8 cellular contexts compared by ENCODE assay signal in the genomic region with DNA sequence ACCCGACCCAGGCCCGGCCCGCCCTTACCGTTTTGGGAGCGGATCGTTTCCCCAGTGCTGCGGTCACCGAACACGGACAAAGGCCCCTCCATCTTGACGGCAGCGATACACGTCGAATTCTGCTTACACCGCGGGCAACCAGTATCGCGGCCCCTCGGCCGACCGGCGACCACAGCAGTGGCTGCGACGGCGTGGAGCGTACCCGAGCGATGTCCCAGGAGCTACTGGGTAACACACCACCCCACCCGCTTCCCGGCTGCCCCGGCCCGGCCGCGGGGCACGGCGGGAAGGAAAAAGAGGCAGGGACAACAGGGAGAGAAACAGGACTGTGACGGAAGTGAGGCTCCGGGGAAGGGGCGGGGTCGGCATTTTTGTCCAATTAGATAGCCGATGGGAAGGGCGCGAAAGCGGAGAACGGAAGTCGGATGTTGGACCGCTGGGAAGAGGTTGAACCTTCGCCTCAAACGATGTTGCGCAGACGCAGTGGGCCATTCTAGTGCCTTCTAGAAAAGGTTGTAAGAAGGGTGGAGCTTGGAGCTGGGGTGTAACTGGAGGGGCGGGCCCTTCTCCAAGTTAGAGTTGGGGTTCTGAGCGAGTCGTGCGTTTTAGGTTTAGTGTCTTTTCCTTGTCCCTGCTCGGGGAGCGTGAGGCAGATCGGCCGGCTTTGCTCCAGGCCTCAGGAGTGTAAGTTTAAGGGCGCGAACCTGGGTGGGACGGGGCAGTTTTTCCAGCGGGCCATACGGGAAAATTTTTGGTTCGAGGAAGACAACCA. TPM values are rescaled to one million over a fixed set of nuclear protein-coding genes. Genes with fewer than 3 reads are reported as not detected.
A peak's percentile ranks its signal among the peaks of the same experiment; 100 is the strongest.
DNase-seq lines count a peak whose midpoint lies in the region; ATAC-seq, FAIRE-seq and TF ChIP-seq lines count a peak whose summit lies in the region.

A gene (minus strand): TSS at position 226 of the 772 bp plus-strand sequence. CDS start 134 bp downstream, at position 92.

- H3K9me3 ChIP-seq in HepG2 (ENCODE audit: low read length) = no peaks in the 10 kb centered on the region

- ATAC-seq in GM19438 (IDR thresholded peaks at IDR 0.05; ENCODE audit: low read depth, unreplicated experiment) (peak; percentile 73), HG03575 (IDR thresholded peaks at IDR 0.05; ENCODE audit: extremely low read depth, insufficient number of reproducible peaks, low FRiP score, unreplicated experiment) (peak; percentile 53), HepG2 (peak; percentile 87)

- intact Hi-C loops in activated CD4-positive, alpha-beta memory T cell treated with anti-CD3 and anti-CD28 coated beads for 36 hours (cut with micrococcal nuclease) = loop anchor here (1.0 to 5.0 kb wide), 7 partner anchors 27 to 673 kb away; a partner anchor contains a TSS
- intact Hi-C loops in HepG2 (cut with micrococcal nuclease; ENCODE audit: unreplicated experiment) = loop anchor here (1.0 to 5.0 kb wide), 5 partner anchors 17 to 98 kb away; a partner anchor contains a TSS

- peak within 1 kb of the TSS; percentile 96 for H3K4me3 Mint-ChIP-seq in activated CD4-positive, alpha-beta memory T cell treated with anti-CD3 and anti-CD28 coated beads for 36 hours

- peak within 1 kb of the TSS; percentile 91 to 94 (median 93) for H3K4me3 ChIP-seq in HepG2 (replicated peaks in 1 of 3; ENCODE audit: insufficient read depth in 1 of 3, low read depth in 2 of 3, low read length in 3 of 3)

- peak within 1 kb of the TSS; percentile 55 for H2AFZ ChIP-seq in HepG2 (ENCODE audit: low read length)

- H3K36me3 Mint-ChIP-seq in activated CD4-positive, alpha-beta memory T cell treated with anti-CD3 and anti-CD28 coated beads for 36 hours = peaks cover 73% of the 10 kb centered on the region

- no TSS peak for BruUV-seq in HepG2 (replicated peaks; lab: Mats Ljungman, UMichigan)

- DNase-seq in CD1c-positive myeloid dendritic cell (ENCODE audit: extremely low spot score) = peak; percentile 100
- peak; percentile 99 for DNase-seq in NCI-H82 treated with DMSO at 0.1 percent for 48 hours (lab: John Stamatoyannopoulos, UW; ENCODE audit: unreplicated experiment)
- DNase-seq in activated CD4-positive, alpha-beta memory T cell treated with anti-CD3 and anti-CD28 coated beads for 36 hours = peak; percentile 100
- DNase-seq in dermis microvascular lymphatic vessel endothelial cell (ENCODE audit: low read depth in 2 of 2) = peak; percentile 99 to 100
- peak; percentile 100 for DNase-seq in HepG2 (ENCODE audit: low spot score)
- DNase-seq in stimulated activated CD4-positive, alpha-beta T cell treated with anti-CD3 and anti-CD28 coated beads, Interleukin-4, amount 100 ng/mL, for 1 hour = peak; percentile 99

- no peaks in the 10 kb centered on the region; a peak in 1 of 5 replicates for H3K27me3 ChIP-seq in HepG2 (ENCODE audit: control insufficient read depth in 1 of 2, insufficient read depth in 2 of 2, low read length in 2 of 2)

- peaks cover 64% of the 10 kb centered on the region for H3K4me1 Mint-ChIP-seq in activated CD4-positive, alpha-beta memory T cell treated with anti-CD3 and anti-CD28 coated beads for 36 hours (ENCODE audit: low read depth)

- H3K79me2 ChIP-seq in HepG2 (ENCODE audit: insufficient read depth, low read length) = peaks cover 88% of the 10 kb centered on the region

- 1% methylated on average over 42 of the region's 64 CpGs for WGBS in HepG2 (ENCODE audit: low lambda C conversion rate)

- FAIRE-seq in HepG2 (lab: Jason Lieb, UNC) = peak; percentile 81

- H3K4me2 ChIP-seq in HepG2 (ENCODE audit: low read depth, low read length) = peak within 1 kb of the TSS; percentile 99

- H3K9ac ChIP-seq in HepG2 (ENCODE audit: insufficient read depth, low read depth, low read length) = peak within 1 kb of the TSS; percentile 92

- peaks cover 71% of the 10 kb centered on the region for H3K4me1 ChIP-seq in HepG2 (ENCODE audit: insufficient read depth, low read length)

- peak in 1 of 2 experiments; percentile 92; a peak in 3 of 4 replicates for TF ChIP-seq EP300 in HepG2 (IDR thresholded peaks at IDR 0.05; ENCODE audit: low read depth in 2 of 2, low read length in 2 of 2)
- TF ChIP-seq EP300 in HepG2 (CRISPR knock-in tag; IDR thresholded peaks at IDR 0.05; ENCODE audit: borderline replicate concordance) = no peak

- peak; percentile 21; the same call in 1 of the 2 replicates for TF ChIP-seq CTCF in HepG2 (CRISPR knock-in tag; IDR thresholded peaks at IDR 0.05)

- peaks cover 3 to 32% of the 10 kb centered on the region in 2 experiments; a peak in 4 of 5 replicates for H3K36me3 ChIP-seq in HepG2 (replicated peaks in 1 of 2; ENCODE audit: control insufficient read depth in 1 of 2, insufficient read depth in 2 of 2, low read length in 2 of 2)

- CTCF ChIA-PET in activated CD4-positive, alpha-beta memory T cell treated with anti-CD3 and anti-CD28 coated beads for 36 hours (lab: Charles Lee) = interaction anchor here (0.7 to 2.2 kb wide), 2 partner anchors 57 to 98 kb away, joined by 3 to 9 read pairs; no protein-coding TSS in a partner anchor
- CTCF ChIA-PET in HepG2 (lab: Yijun Ruan, JAX; ENCODE audit: low intra/inter-chr PET ratio, low total read pairs) = no interaction called here

- peak within 1 kb of the TSS; percentile 91 for H3K27ac ChIP-seq in HepG2 (ENCODE audit: extremely low read length, insufficient read depth, low read length)

- H3K27ac Mint-ChIP-seq in activated CD4-positive, alpha-beta memory T cell treated with anti-CD3 and anti-CD28 coated beads for 36 hours = peak within 1 kb of the TSS; percentile 98

- no peaks in the 10 kb centered on the region for H3K27me3 Mint-ChIP-seq in activated CD4-positive, alpha-beta memory T cell treated with anti-CD3 and anti-CD28 coated beads for 36 hours

- peak; percentile 96 to 98 for TF ChIP-seq POLR2A in HepG2 (IDR thresholded peaks at IDR 0.05; ENCODE audit: insufficient read depth in 1 of 2, low read depth in 2 of 2, low read length in 2 of 2)

- TF ChIP-seq RAD21 in HepG2 (CRISPR knock-in tag; IDR thresholded peaks at IDR 0.05) = peak; percentile 20; the same call in 1 of the 2 replicates

- POLR2A ChIA-PET in activated CD4-positive, alpha-beta memory T cell treated with anti-CD3 and anti-CD28 coated beads for 36 hours (lab: Charles Lee) = interaction anchor here (0.6 to 5.2 kb wide), 9 partner anchors 20 to 193 kb away, joined by 3 to 90 read pairs (median 6); a partner anchor contains a TSS
- POLR2A ChIA-PET in HepG2 (lab: Yijun Ruan, JAX) = interaction anchor here (0.6 to 7.1 kb wide), 32 partner anchors 8 to 789 kb away, joined by 3 to 165 read pairs (median 6); a partner anchor contains a TSS

- in situ Hi-C loops in HepG2 (cut with HindIII; ENCODE audit: extremely low pct_ligation_motif_present, low pct_unique_long_range_greater_than_20kb) = loop anchor here (5.0 kb wide), 2 partner anchors 62 to 97 kb away; a partner anchor contains a TSS

- H4K20me1 ChIP-seq in HepG2 (ENCODE audit: insufficient read depth, low read length) = peaks cover 21% of the 10 kb centered on the region

- no peaks in the 10 kb centered on the region for H3K9me3 Mint-ChIP-seq in activated CD4-positive, alpha-beta memory T cell treated with anti-CD3 and anti-CD28 coated beads for 36 hours

TF ChIP-seq in HepG2, 621 proteins besides CTCF, POLR2A, EP300 and RAD21 (continues in another document):
- no peak; the same call in 1 of the 2 replicates for TF ChIP-seq RXRA (CRISPR knock-in tag; IDR thresholded peaks at IDR 0.05)
- TF ChIP-seq, protein P1, sequence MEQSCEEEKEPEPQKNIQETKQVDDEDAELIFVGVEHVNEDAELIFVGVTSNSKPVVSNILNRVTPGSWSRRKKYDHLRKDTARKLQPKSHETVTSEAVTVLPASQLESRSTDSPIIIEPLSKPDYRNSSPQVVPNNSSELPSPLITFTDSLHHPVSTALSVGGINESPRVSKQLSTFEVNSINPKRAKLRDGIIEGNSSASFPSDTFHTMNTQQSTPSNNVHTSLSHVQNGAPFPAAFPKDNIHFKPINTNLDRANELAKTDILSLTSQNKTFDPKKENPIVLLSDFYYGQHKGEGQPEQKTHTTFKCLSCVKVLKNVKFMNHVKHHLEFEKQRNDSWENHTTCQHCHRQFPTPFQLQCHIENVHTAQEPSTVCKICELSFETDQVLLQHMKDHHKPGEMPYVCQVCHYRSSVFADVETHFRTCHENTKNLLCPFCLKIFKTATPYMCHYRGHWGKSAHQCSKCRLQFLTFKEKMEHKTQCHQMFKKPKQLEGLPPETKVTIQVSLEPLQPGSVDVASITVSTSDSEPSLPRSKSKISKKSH (CRISPR knock-in tag; IDR thresholded peaks at IDR 0.05; ENCODE audit: borderline replicate concordance) = peak; percentile 1; the same call in 1 of the 2 replicates
- TF ChIP-seq RCOR2 (CRISPR knock-in tag; IDR thresholded peaks at IDR 0.05) = no peak
- TF ChIP-seq ARID2 (CRISPR knock-in tag; IDR thresholded peaks at IDR 0.05; ENCODE audit: borderline replicate concordance) = no peak
- no peak; the same call in 1 of the 2 replicates for TF ChIP-seq ARHGAP35 (CRISPR knock-in tag; IDR thresholded peaks at IDR 0.05; ENCODE audit: borderline replicate concordance)

RNA-seq across cellular contexts. Expression of the gene that starts here (rescaled TPM):
- total RNA-seq in activated CD4-positive, alpha-beta memory T cell treated with anti-CD3 and anti-CD28 coated beads for 36 hours = 100 to 1,000 TPM; 429 to 438 TPM
- 296 and 341 TPM in 2 replicates for total RNA-seq in dermis microvascular lymphatic vessel endothelial cell
- 553 and 677 TPM in 2 replicates for total RNA-seq in HepG2 (2016; rRNA removed; fragmentation: Illumina TruSeq; extraction: Trizol)
- 167 and 195 TPM in 2 replicates for total RNA-seq in HepG2 (2016; cell fraction: cytosol; rRNA removed; fragmentation: Illumina TruSeq; extraction: Trizol; ENCODE audit: low read depth)
- 558 and 662 TPM in 2 replicates for total RNA-seq in HepG2 (2016; cell fraction: insoluble cytoplasmic fraction; rRNA removed; fragmentation: Illumina TruSeq; extraction: Trizol)
- total RNA-seq in HepG2 (2016; cell fraction: membrane; rRNA removed; fragmentation: Illumina TruSeq; extraction: Trizol) = 368 and 445 TPM in 2 replicates
- 262 and 285 TPM in 2 replicates for total RNA-seq in HepG2 (2016; cell fraction: nucleus; rRNA removed; fragmentation: Illumina TruSeq; extraction: Trizol)
- 102 and 116 TPM in 2 replicates for polyA plus RNA-seq in HepG2 (2011; rRNA removed)
- polyA plus RNA-seq in HepG2 (2011; cell fraction: cytosol; rRNA removed) = 99.2 and 105 TPM in 2 replicates
- polyA plus RNA-seq in HepG2 (2011; cell fraction: nucleus; rRNA removed) = 138 and 159 TPM in 2 replicates
- polyA plus RNA-seq in HepG2 (2012) = 242 and 252 TPM in 2 replicates
- 157 and 173 TPM in 2 replicates for polyA plus RNA-seq in HepG2 (2016; cell fraction: cytosol; fragmentation: Illumina TruSeq; extraction: Trizol; ENCODE audit: low read depth)
- polyA plus RNA-seq in HepG2 (2016; cell fraction: insoluble cytoplasmic fraction; fragmentation: Illumina TruSeq; extraction: Trizol; ENCODE audit: low read depth) = 584 and 596 TPM in 2 replicates
- 236 and 293 TPM in 2 replicates for polyA plus RNA-seq in HepG2 (2016; cell fraction: membrane; fragmentation: Illumina TruSeq; extraction: Trizol; ENCODE audit: low read depth)
- polyA plus RNA-seq in HepG2 (2016; cell fraction: nucleus; fragmentation: Illumina TruSeq; extraction: Trizol; ENCODE audit: insufficient read depth, low read depth) = 406 and 459 TPM in 2 replicates
- 138 and 285 TPM in 2 replicates for polyA minus RNA-seq in HepG2 (2011; rRNA and poly(A)+ RNA removed; ENCODE audit: low replicate concordance)
- 242 and 244 TPM in 2 replicates for polyA minus RNA-seq in HepG2 (2011; cell fraction: cytosol; rRNA and poly(A)+ RNA removed)
- polyA minus RNA-seq in HepG2 (2011; cell fraction: nucleus; rRNA and poly(A)+ RNA removed) = 245 and 282 TPM in 2 replicates

Comparison
In these comparisons a context has a peak if more than half of its experiments do, and no peak if none do; other contexts are left out.
1. Peak in every context shown above with its lines: DNase-seq, ATAC-seq, H3K4me3 ChIP-seq and H3K27ac ChIP-seq.